ENCODE assay signal across 20 cellular contexts in genomic region chr13:33287142-33287882, GRCh38. TPM values are rescaled to one million over a fixed set of nuclear protein-coding genes. Genes with fewer than 3 reads are reported as not detected.
A peak's percentile ranks its signal among the peaks of the same experiment; 100 is the strongest.
DNase-seq lines count a peak whose midpoint lies in the region; ATAC-seq, FAIRE-seq and TF ChIP-seq lines count a peak whose summit lies in the region.
"Had no signal": no experiment of that assay in that cellular context is flagged by ENCODE, and none has a peak within 500 bp of the region (broad histone marks: within the 10 kb centered on the region; RNA-seq: fewer than 3 reads in every experiment).

No MANE protein-coding gene starts in this region.

- H3K4me1 ChIP-seq in IMR-90 (ENCODE audit: control insufficient read depth, insufficient read depth, low read length) (peaks cover 14% of the 10 kb centered on the region), mesenchymal stem cell (ENCODE audit: control insufficient read depth, insufficient read depth, low read depth, low read length) (no peaks in the 10 kb centered on the region), stomach smooth muscle (ENCODE audit: control insufficient read depth, insufficient read depth, low read length) (peaks cover 24% of the 10 kb centered on the region)

- H3K4me3 ChIP-seq in IMR-90 (ENCODE audit: insufficient read depth, low read depth, low read length): no peak overlapping the region
- H3K4me3 ChIP-seq in mesenchymal stem cell (ENCODE audit: insufficient read depth in 1 of 2, low read depth in 1 of 2, low read length in 2 of 2): no peak overlapping the region
- no peak overlapping the region for H3K4me3 ChIP-seq in stomach smooth muscle (ENCODE audit: low read length in 2 of 2)
- H3K4me3 ChIP-seq: hepatocyte, suprapubic skin had no signal

- no peak for TF ChIP-seq POLR2A in IMR-90 (IDR thresholded peaks at IDR 0.05; ENCODE audit: low read depth, low read length)
- no peak for TF ChIP-seq POLR2A in GM12892 (IDR thresholded peaks at IDR 0.05; ENCODE audit: low read depth, low read length)

- H3K9me1 ChIP-seq in IMR-90 (ENCODE audit: insufficient read depth, low read length): peaks cover 13% of the 10 kb centered on the region

- H3K14ac ChIP-seq in IMR-90 (replicated peaks; ENCODE audit: low read depth, low read length) (0 out of 2 replicates have a peak overlapping the region, but pooled peaks have one; percentile 35), mesenchymal stem cell (ENCODE audit: low read length in 2 of 2) (no peak overlapping the region)

- peak overlapping the region; percentile 16; the same call in 1 of the 2 replicates for H2BK20ac ChIP-seq in IMR-90 (ENCODE audit: low read depth, low read length)

- H3K9me3 ChIP-seq in IMR-90 (ENCODE audit: control insufficient read depth, insufficient read depth, low read length) (no peaks in the 10 kb centered on the region), mesenchymal stem cell (ENCODE audit: control insufficient read depth, low read length) (no peaks in the 10 kb centered on the region), stomach smooth muscle (ENCODE audit: control insufficient read depth in 2 of 2, low read length in 2 of 2) (no peaks in the 10 kb centered on the region)
- H3K9me3 ChIP-seq: suprapubic skin had no signal

- TF ChIP-seq CTCF in IMR-90 (conservative IDR thresholded peaks at IDR 0.05; ENCODE audit: low read depth, low read length): no peak
- TF ChIP-seq CTCF in D721Med (IDR thresholded peaks at IDR 0.05; ENCODE audit: insufficient read depth, missing control alignments): no peak

- H4K91ac ChIP-seq in IMR-90 (ENCODE audit: insufficient read depth, low read depth, low read length) (peak overlapping the region; percentile 65), mesenchymal stem cell (ENCODE audit: low read length) (no peak overlapping the region)

- peak overlapping the region; percentile 55; the same call in 1 of the 2 replicates for H3K4ac ChIP-seq in IMR-90 (ENCODE audit: low read depth, low read length)
- H3K4ac ChIP-seq in mesenchymal stem cell (ENCODE audit: low read depth in 1 of 2, low read length in 2 of 2): no peak overlapping the region

- no peak for DNase-seq in IMR-90
- peak; percentile 46 for DNase-seq in NCI-H774 (lab: John Stamatoyannopoulos, UW)
- no peak for DNase-seq in mesenchymal stem cell
- DNase-seq in midbrain (lab: John Stamatoyannopoulos, UW): no peak
- DNase-seq in GM12892 (ENCODE audit: insufficient read length): no peak
- DNase-seq in stimulated activated CD4-positive, alpha-beta T cell treated with anti-CD3 and anti-CD28 coated beads, Interleukin-2, amount 100 ng/mL, for 48 hours: no peak
- no peak for DNase-seq in D721Med (ENCODE audit: insufficient read length, low spot score)
- DNase-seq: activated naive CD4-positive, alpha-beta T cell treated with anti-CD3 and anti-CD28 coated beads, Interleukin-2, amount 10 ng/mL, durations not matched to agents 7 days and 5 days; activated T-cell treated with anti-CD3 and anti-CD28 coated beads, Interleukin-2, amount 50 U/mL, for 4 hours; amygdala; CD4-positive, alpha-beta T cell; NCI-H1105; occipital lobe; SIG-M5; stimulated activated CD4-positive, alpha-beta T cell treated with anti-CD3 and anti-CD28 coated beads, Interleukin-12 subunit alpha, Interleukin-12 subunit beta, amount 100 ng/mL, for 4 hours; T-cell had no signal

- no peak for ATAC-seq in IMR-90 (ENCODE audit: low read depth)
- ATAC-seq: activated T-cell treated with anti-CD3 and anti-CD28 coated beads, Interleukin-2, amount 50 U/mL, for 4 hours; HepG2; T-cell had no signal

- peak overlapping the region; percentile 12; the same call in 1 of the 2 replicates for H3K27ac ChIP-seq in IMR-90 (ENCODE audit: insufficient read depth, low read length)
- no peak overlapping the region for H3K27ac ChIP-seq in mesenchymal stem cell (ENCODE audit: low read length, poor library complexity, severe bottlenecking)
- peak overlapping the region; percentile 83 for H3K27ac ChIP-seq in stomach smooth muscle (ENCODE audit: low read length)

- POLR2A ChIA-PET in IMR-90 (lab: Charles Lee; ENCODE audit: unreplicated experiment): no interaction called here

- H3K9ac ChIP-seq in IMR-90 (ENCODE audit: low read depth, low read length) (no peak overlapping the region), mesenchymal stem cell (ENCODE audit: low read length) (no peak overlapping the region), stomach smooth muscle (ENCODE audit: low read length in 2 of 2) (no peak overlapping the region)

- WGBS in IMR-90 (ENCODE audit: extremely low coverage in 2 of 2, insufficient read length in 1 of 2), 2 experiments: 89% methylated on average over 7 of the region's 15 CpGs; no CpG with 5 or more reads in 1 of the 2 experiments
- 88% methylated on average over 15 of the region's 15 CpGs for WGBS in mesenchymal stem cell

- FAIRE-seq in GM12892 (lab: Jason Lieb, UNC) (no peak), D721Med (lab: Jason Lieb, UNC) (no peak)
- FAIRE-seq: HepG2 had no signal

- TF ChIP-seq RAD21 in IMR-90 (IDR thresholded peaks at IDR 0.05; ENCODE audit: low read length): no peak

- H2AK9ac ChIP-seq in IMR-90 (replicated peaks; ENCODE audit: low read depth, low read length, poor library complexity): no peak overlapping the region

- H3K4me2 ChIP-seq in IMR-90 (ENCODE audit: low read depth, low read length) (no peak overlapping the region), mesenchymal stem cell (ENCODE audit: low read length, poor library complexity, severe bottlenecking) (no peak overlapping the region)

- peak overlapping the region; percentile 51; the same call in 1 of the 2 replicates for H4K5ac ChIP-seq in IMR-90 (ENCODE audit: low read depth, low read length)

- dilution Hi-C loops in IMR-90 (cut with HindIII; ENCODE audit: low sequenced_read_pairs, unreplicated experiment): no loop called here

- H3K23ac ChIP-seq in IMR-90 (ENCODE audit: low read depth, low read length) (peak overlapping the region; percentile 20; the same call in 1 of the 2 replicates), mesenchymal stem cell (ENCODE audit: low read length in 2 of 2) (no peak overlapping the region)

- H2AK5ac ChIP-seq in IMR-90 (ENCODE audit: low read depth, low read length) (peak overlapping the region; percentile 37; the same call in 1 of the 2 replicates), mesenchymal stem cell (ENCODE audit: low read length, severe bottlenecking) (no peak overlapping the region)

- CTCF ChIA-PET in IMR-90 (lab: Yijun Ruan, JAX): interaction anchor here (0.7 kb wide), 1 partner anchor 244 kb away, joined by 3 read pairs; no protein-coding TSS in a partner anchor

- peaks cover 9% of the 10 kb centered on the region for H4K20me1 ChIP-seq in IMR-90 (ENCODE audit: insufficient read depth, low read length)

- H3K18ac ChIP-seq in IMR-90 (ENCODE audit: low read depth, low read length) (no peak overlapping the region), mesenchymal stem cell (ENCODE audit: low read depth in 1 of 2, low read length in 2 of 2) (no peak overlapping the region)

- intact Hi-C loops in IMR-90 (cut with micrococcal nuclease): loop anchor here (5.0 kb wide), 3 partner anchors 160 to 435 kb away; no protein-coding TSS in a partner anchor

- H3K56ac ChIP-seq in IMR-90 (ENCODE audit: extremely low read depth, insufficient read depth, low read length): no peak overlapping the region

- H2BK5ac ChIP-seq in IMR-90 (ENCODE audit: low read depth, low read length, poor library complexity, severe bottlenecking) (peak overlapping the region; percentile 7), mesenchymal stem cell (ENCODE audit: low read depth, low read length, poor library complexity, severe bottlenecking) (no peak overlapping the region)

- no peaks in the 10 kb centered on the region for H3K27me3 ChIP-seq in IMR-90 (ENCODE audit: control insufficient read depth, insufficient read depth, low read length)
- H3K27me3 ChIP-seq in mesenchymal stem cell (ENCODE audit: control insufficient read depth in 1 of 2, insufficient read depth in 1 of 2, low read length in 2 of 2): no peaks in the 10 kb centered on the region
- H3K27me3 ChIP-seq in stomach smooth muscle (ENCODE audit: control insufficient read depth in 1 of 2, insufficient read depth in 2 of 2, low read length in 2 of 2): no peaks in the 10 kb centered on the region
- H3K27me3 ChIP-seq: hepatocyte, suprapubic skin had no signal

- H2BK120ac ChIP-seq in IMR-90 (ENCODE audit: low read depth, low read length): peak overlapping the region; percentile 20
- H2BK120ac ChIP-seq in mesenchymal stem cell (ENCODE audit: low read depth, low read length): no peak overlapping the region

- H3K79me1 ChIP-seq in IMR-90 (ENCODE audit: low read depth in 1 of 2, low read length in 2 of 2) (peaks cover 17 to 38% of the 10 kb centered on the region in 2 experiments; a peak in 3 of 4 replicates), mesenchymal stem cell (replicated peaks; ENCODE audit: low read length, poor library complexity, severe bottlenecking) (peaks cover 14% of the 10 kb centered on the region)

- H2BK12ac ChIP-seq in mesenchymal stem cell (ENCODE audit: low read length in 2 of 2): no peak overlapping the region

- no TSS peak for BruUV-seq in IMR-90 (replicated peaks; lab: Mats Ljungman, UMichigan)

- H2AFZ ChIP-seq in IMR-90 (replicated peaks; ENCODE audit: low read length, poor library complexity) (peak overlapping the region; percentile 10), mesenchymal stem cell (ENCODE audit: low read depth, low read length) (no peak overlapping the region)

- H2BK15ac ChIP-seq in IMR-90 (ENCODE audit: low read depth, low read length) (peak overlapping the region; percentile 22; the same call in 1 of the 3 replicates), mesenchymal stem cell (ENCODE audit: low read depth, poor library complexity, severe bottlenecking) (no peak overlapping the region)

- in situ Hi-C loops in IMR-90 (cut with MboI; ENCODE audit: low sequenced_read_pairs): loop anchor here (25.0 kb wide), 1 partner anchor 425 kb away; no protein-coding TSS in a partner anchor

- H3K36me3 ChIP-seq in IMR-90 (ENCODE audit: control insufficient read depth, insufficient read depth, low read length): peaks cover 7% of the 10 kb centered on the region
- no peaks in the 10 kb centered on the region for H3K36me3 ChIP-seq in mesenchymal stem cell (ENCODE audit: control insufficient read depth in 1 of 2, insufficient read depth in 2 of 2, low read depth in 1 of 2, low read length in 2 of 2)
- no peaks in the 10 kb centered on the region for H3K36me3 ChIP-seq in stomach smooth muscle (ENCODE audit: control insufficient read depth in 2 of 2, insufficient read depth in 2 of 2, low read length in 2 of 2)
- H3K36me3 ChIP-seq: suprapubic skin had no signal

- H4K8ac ChIP-seq in IMR-90 (ENCODE audit: low read depth in 2 of 2, low read length in 2 of 2) (no peak overlapping the region), mesenchymal stem cell (ENCODE audit: low read length) (peak overlapping the region; percentile 3)

TF ChIP-seq in IMR-90, 13 proteins besides CTCF, POLR2A, EP300 and RAD21 (continues in another document):
- TF ChIP-seq MAFK (IDR thresholded peaks at IDR 0.05; ENCODE audit: low read depth, low read length): no peak
- no peak for TF ChIP-seq NFE2L2 (IDR thresholded peaks at IDR 0.05; ENCODE audit: low read depth, low read length)

RNA-seq across cellular contexts. Expression of gene STARD13, which starts 1.8 kb away (rescaled TPM):
- total RNA-seq in IMR-90 (2012; rRNA removed): 46.6 and 46.9 TPM in 2 replicates
- polyA plus RNA-seq in IMR-90 (2012; rRNA removed): 23.6 and 27.0 TPM in 2 replicates
- polyA plus RNA-seq in IMR-90 (2012; cell fraction: cytosol; rRNA removed): 11.8 and 14.7 TPM in 2 replicates
- 43.0 and 67.3 TPM in 2 replicates for polyA plus RNA-seq in IMR-90 (2012; cell fraction: nucleus; rRNA removed; ENCODE audit: low replicate concordance)
- polyA plus RNA-seq in mesenchymal stem cell (2013, experiment 1 of 2): 16.1 TPM
- 14.5 TPM for polyA plus RNA-seq in mesenchymal stem cell (2013, experiment 2 of 2)
- polyA plus RNA-seq in GM12892 (2012; ENCODE audit: missing spikeins): 3.4 TPM
- total RNA-seq: CD4-positive, alpha-beta T cell had no signal
